In the genomic region with DNA sequence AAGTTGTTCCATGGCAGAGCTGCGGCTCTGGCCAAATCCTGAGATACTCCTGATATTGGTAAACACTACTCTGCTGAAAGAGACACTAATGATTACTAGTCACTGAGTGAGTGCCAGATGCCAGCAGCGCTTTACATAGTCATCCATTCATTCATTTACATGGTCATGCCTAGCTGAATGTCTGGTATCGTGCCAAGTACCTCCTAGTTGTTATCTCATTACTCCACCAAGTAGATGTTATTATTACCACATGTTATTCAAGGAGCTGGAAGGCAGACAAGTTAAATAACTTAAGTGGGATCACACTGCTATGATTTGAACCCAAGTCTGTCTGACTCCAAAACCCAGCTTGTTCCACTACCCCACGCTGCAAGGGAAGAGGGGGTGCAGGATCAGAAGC, we compare ENCODE assay signal across 12 cellular contexts. TPM values are rescaled to one million over a fixed set of nuclear protein-coding genes. Genes with fewer than 3 reads are reported as not detected.
A peak's percentile ranks its signal among the peaks of the same experiment; 100 is the strongest.
DNase-seq lines count a peak whose midpoint lies in the region; ATAC-seq and TF ChIP-seq lines count a peak whose summit lies in the region.
"Had no signal": no experiment of that assay in that cellular context is flagged by ENCODE, and none has a peak within 500 bp of the region (broad histone marks: within the 10 kb centered on the region; RNA-seq: fewer than 3 reads in every experiment).

No MANE protein-coding gene starts in this region.

- TF ChIP-seq EP300 in Ishikawa (IDR thresholded peaks at IDR 0.05; ENCODE audit: borderline replicate concordance), result no peak

- H3K4me3 ChIP-seq in thoracic aorta, result peak overlapping the region; percentile 15
- H3K4me3 ChIP-seq: prostate gland had no signal

- TF ChIP-seq RAD21 in Ishikawa (IDR thresholded peaks at IDR 0.05; ENCODE audit: low read depth), result no peak

- peaks cover 15% of the 10 kb centered on the region for H3K9me3 Mint-ChIP-seq in glutamatergic neuron (ENCODE audit: unreplicated experiment)
- H3K9me3 Mint-ChIP-seq: activated naive CD4-positive, alpha-beta T cell treated with anti-CD3 and anti-CD28 coated beads, Interleukin-2, amount 50 U/mL, for 24 hours had no signal

- ATAC-seq in thoracic aorta (ENCODE audit: insufficient number of reproducible peaks, low FRiP score, low read depth) (no peak), GM19328 (IDR thresholded peaks at IDR 0.05; ENCODE audit: unreplicated experiment) (no peak)

- peaks cover 34% of the 10 kb centered on the region for H3K4me1 Mint-ChIP-seq in glutamatergic neuron (ENCODE audit: low read depth, unreplicated experiment)

- TF ChIP-seq POLR2A in erythroblast (IDR thresholded peaks at IDR 0.05; ENCODE audit: low read length), result no peak

- no peaks in the 10 kb centered on the region for H3K9me3 ChIP-seq in thoracic aorta
- H3K9me3 ChIP-seq: prostate gland had no signal

- H3K27me3 ChIP-seq in thoracic aorta (replicated peaks; ENCODE audit: insufficient read depth), result no peaks in the 10 kb centered on the region

- TF ChIP-seq CTCF in thoracic aorta (IDR thresholded peaks at IDR 0.05) (no peak), glutamatergic neuron (IDR thresholded peaks at IDR 0.05; ENCODE audit: partially characterized antibody, unreplicated experiment) (no peak)

- DNase-seq in NCI-H69 (lab: John Stamatoyannopoulos, UW) (peak; percentile 96), erythroblast (lab: John Stamatoyannopoulos, UW) (peak; percentile 81 to 86), thoracic aorta (ENCODE audit: low spot score) (no peak), glutamatergic neuron (no peak), ureter (ENCODE audit: low spot score) (no peak)
- DNase-seq: GOT3; KBM-7; stimulated activated CD8-positive, alpha-beta memory T cell treated with anti-CD3 and anti-CD28 coated beads, Interleukin-4, amount 100 ng/mL, for 48 hours had no signal

- peak overlapping the region; percentile 61 to 78 for H3K27ac ChIP-seq in thoracic aorta
- H3K27ac ChIP-seq: prostate gland had no signal

- no peaks in the 10 kb centered on the region for H3K36me3 ChIP-seq in thoracic aorta
- H3K36me3 ChIP-seq: prostate gland had no signal

- H3K4me3 Mint-ChIP-seq in glutamatergic neuron (ENCODE audit: unreplicated experiment), result no peak overlapping the region
- H3K4me3 Mint-ChIP-seq: activated naive CD4-positive, alpha-beta T cell treated with anti-CD3 and anti-CD28 coated beads, Interleukin-2, amount 50 U/mL, for 24 hours had no signal

- H3K27ac Mint-ChIP-seq in glutamatergic neuron (ENCODE audit: unreplicated experiment), result no peak overlapping the region
- H3K27ac Mint-ChIP-seq: activated naive CD4-positive, alpha-beta T cell treated with anti-CD3 and anti-CD28 coated beads, Interleukin-2, amount 50 U/mL, for 24 hours had no signal

- peaks cover 9% of the 10 kb centered on the region for H3K27me3 Mint-ChIP-seq in glutamatergic neuron (ENCODE audit: unreplicated experiment)
- H3K27me3 Mint-ChIP-seq: activated naive CD4-positive, alpha-beta T cell treated with anti-CD3 and anti-CD28 coated beads, Interleukin-2, amount 50 U/mL, for 24 hours had no signal

- H3K4me1 ChIP-seq in thoracic aorta (ENCODE audit: control insufficient read depth in 1 of 2, low read depth in 2 of 2), result peaks cover 31 to 57% of the 10 kb centered on the region in 2 donors

- peaks cover 41% of the 10 kb centered on the region for H3K36me3 Mint-ChIP-seq in glutamatergic neuron (ENCODE audit: unreplicated experiment)
- H3K36me3 Mint-ChIP-seq: activated naive CD4-positive, alpha-beta T cell treated with anti-CD3 and anti-CD28 coated beads, Interleukin-2, amount 50 U/mL, for 24 hours had no signal

TF ChIP-seq in Ishikawa, 13 proteins besides CTCF, POLR2A, EP300 and RAD21:
- TF ChIP-seq, protein P1, sequence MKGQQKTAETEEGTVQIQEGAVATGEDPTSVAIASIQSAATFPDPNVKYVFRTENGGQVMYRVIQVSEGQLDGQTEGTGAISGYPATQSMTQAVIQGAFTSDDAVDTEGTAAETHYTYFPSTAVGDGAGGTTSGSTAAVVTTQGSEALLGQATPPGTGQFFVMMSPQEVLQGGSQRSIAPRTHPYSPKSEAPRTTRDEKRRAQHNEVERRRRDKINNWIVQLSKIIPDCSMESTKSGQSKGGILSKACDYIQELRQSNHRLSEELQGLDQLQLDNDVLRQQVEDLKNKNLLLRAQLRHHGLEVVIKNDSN (IDR thresholded peaks at IDR 0.05), result no peak
- TF ChIP-seq, protein P2, sequence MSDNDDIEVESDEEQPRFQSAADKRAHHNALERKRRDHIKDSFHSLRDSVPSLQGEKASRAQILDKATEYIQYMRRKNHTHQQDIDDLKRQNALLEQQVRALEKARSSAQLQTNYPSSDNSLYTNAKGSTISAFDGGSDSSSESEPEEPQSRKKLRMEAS (IDR thresholded peaks at IDR 0.05), result no peak
- no peak for TF ChIP-seq TEAD4 (IDR thresholded peaks at IDR 0.05)
- peak; percentile 63; the same call in 1 of the 2 replicates for TF ChIP-seq NFIC (IDR thresholded peaks at IDR 0.05)
- TF ChIP-seq CEBPB (IDR thresholded peaks at IDR 0.05), result no peak
TF ChIP-seq in Ishikawa: peak in this region for 1.

RNA-seq across cellular contexts. Expression of a gene that starts 4.7 kb away (rescaled TPM):
- total RNA-seq in thoracic aorta (10 to 100 TPM; 32.2 to 46.6 TPM), glutamatergic neuron (ENCODE audit: unreplicated experiment) (56.5 TPM), ureter (3.4 TPM)

RNA-seq across cellular contexts. Expression of a gene that starts 50.5 kb away (rescaled TPM):
- total RNA-seq in thoracic aorta, result 10 to 100 TPM in 1 of 2 donors, 1 to 10 TPM in 1; 6.3 to 12.2 TPM
- 12.7 TPM for total RNA-seq in glutamatergic neuron (ENCODE audit: unreplicated experiment)
- total RNA-seq in ureter, result 7.0 TPM

Comparison
In these comparisons a context has a peak if more than half of its experiments do, and no peak if none do; other contexts are left out.
1. DNase-seq: peak in NCI-H69 (single experiment) and erythroblast (2 of 2); none in thoracic aorta (single experiment), glutamatergic neuron (single experiment) and ureter (single experiment).